Comparison of ENCODE assay signal across 9 cellular contexts in genomic region chr15:59170295-59170881, GRCh38. TPM values are rescaled to one million over a fixed set of nuclear protein-coding genes. Genes with fewer than 3 reads are reported as not detected.
A peak's percentile ranks its signal among the peaks of the same experiment; 100 is the strongest.
DNase-seq lines count a peak whose midpoint lies in the region; ATAC-seq and TF ChIP-seq lines count a peak whose summit lies in the region.
"Had no signal": no experiment of that assay in that cellular context is flagged by ENCODE, and none has a peak within 500 bp of the region (broad histone marks: within the 10 kb centered on the region; RNA-seq: fewer than 3 reads in every experiment).

No MANE protein-coding gene starts in this region.

- peaks cover 0 to 5% of the 10 kb centered on the region in 2 experiments; a peak in 2 of 3 replicates for H3K36me3 ChIP-seq in HEK293 (ENCODE audit: control insufficient read depth in 2 of 2, insufficient read depth in 1 of 2, low read length in 2 of 2)
- peaks cover 9% of the 10 kb centered on the region for H3K36me3 ChIP-seq in smooth muscle cell (ENCODE audit: low read depth)

- H3K4me3 ChIP-seq in HEK293 (ENCODE audit: low read depth, low read length) (no peak overlapping the region), smooth muscle cell (no peak overlapping the region)

- CTCF ChIA-PET in HEK293 (lab: Yijun Ruan, JAX), result interaction anchor here (0.6 to 0.7 kb wide), 2 partner anchors 23 to 303 kb away, joined by 3 read pairs; no protein-coding TSS in a partner anchor

- no peak for ATAC-seq in HG02973 (IDR thresholded peaks at IDR 0.05; ENCODE audit: unreplicated experiment)
- no peak for ATAC-seq in HG03135 (IDR thresholded peaks at IDR 0.05; ENCODE audit: unreplicated experiment)
- no peak for ATAC-seq in HG03280 (IDR thresholded peaks at IDR 0.05; ENCODE audit: unreplicated experiment)

- peaks cover 37% of the 10 kb centered on the region for H3F3A ChIP-seq in smooth muscle cell (ENCODE audit: low read depth)

- H3K9me3 ChIP-seq in HEK293 (ENCODE audit: control insufficient read depth, insufficient read depth, low read depth, low read length) (no peaks in the 10 kb centered on the region), smooth muscle cell (replicated peaks; ENCODE audit: low read depth) (no peaks in the 10 kb centered on the region)

- no peaks in the 10 kb centered on the region for H4K20me1 ChIP-seq in smooth muscle cell (ENCODE audit: low read depth)

- H2AFZ ChIP-seq in smooth muscle cell (ENCODE audit: low read depth), result no peak overlapping the region

- TF ChIP-seq CTCF in HEK293 (tag by site-specific recombination; IDR thresholded peaks at IDR 0.05) (no peak), smooth muscle cell (IDR thresholded peaks at IDR 0.05; ENCODE audit: borderline replicate concordance, insufficient read depth, poor library complexity, severe bottlenecking) (no peak)

- H3K4me1 ChIP-seq in HEK293 (ENCODE audit: control insufficient read depth, insufficient read depth, low read length), result peaks cover 5% of the 10 kb centered on the region; the same call in 1 of the 2 replicates
- H3K4me1 ChIP-seq in smooth muscle cell (ENCODE audit: low read depth), result peaks cover 22% of the 10 kb centered on the region

- WGBS in smooth muscle cell (ENCODE audit: low lambda C conversion rate), result 47% methylated on average over 9 of the region's 9 CpGs

- H3K27me3 ChIP-seq in smooth muscle cell (ENCODE audit: low read depth), result no peaks in the 10 kb centered on the region

- POLR2A ChIA-PET in HEK293 (lab: Yijun Ruan, JAX), result no interaction called here

- H3K27ac ChIP-seq in HEK293 (ENCODE audit: extremely low read depth, low read depth, low read length), result no peak overlapping the region
- peak overlapping the region; percentile 95 for H3K27ac ChIP-seq in smooth muscle cell (ENCODE audit: low read depth)

- no peaks in the 10 kb centered on the region for H3K79me2 ChIP-seq in smooth muscle cell (ENCODE audit: low read depth)

- H3K4me2 ChIP-seq in smooth muscle cell, result peak overlapping the region; percentile 35

- DNase-seq in SW480 (ENCODE audit: low spot score) (peak; percentile 64), globus pallidus (ENCODE audit: low spot score) (peak; percentile 52), smooth muscle cell (lab: John Stamatoyannopoulos, UW; ENCODE audit: unreplicated experiment) (no peak), mesenteric fat pad (ENCODE audit: low spot score) (no peak)
- DNase-seq: activated naive CD4-positive, alpha-beta T cell treated with anti-CD3 and anti-CD28 coated beads for 36 hours had no signal

- H3K9ac ChIP-seq in smooth muscle cell (ENCODE audit: low read depth), result peak overlapping the region; percentile 82

TF ChIP-seq in HEK293, 187 proteins besides CTCF, POLR2A, EP300 and RAD21:
- TF ChIP-seq ZNF133 (tag by site-specific recombination; IDR thresholded peaks at IDR 0.05) (no peak), ZNF449 (tag by site-specific recombination; IDR thresholded peaks at IDR 0.05) (peak; percentile 94), GLIS1 (tag by site-specific recombination; IDR thresholded peaks at IDR 0.05) (0 out of 2 replicates have a peak, but pooled peaks have one; percentile 9), GFI1B (tag by site-specific recombination; IDR thresholded peaks at IDR 0.05) (no peak), ZIC2 (tag by site-specific recombination; IDR thresholded peaks at IDR 0.05) (peak; percentile 87; the same call in 1 of the 2 replicates), ZNF354C (tag by site-specific recombination; IDR thresholded peaks at IDR 0.05; ENCODE audit: borderline replicate concordance, low read depth) (no peak), ZNF239 (tag by site-specific recombination; IDR thresholded peaks at IDR 0.05) (no peak), ZNF529 (tag by site-specific recombination; IDR thresholded peaks at IDR 0.05; ENCODE audit: insufficient replicate concordance) (no peak), ZNF146 (tag by site-specific recombination; IDR thresholded peaks at IDR 0.05) (no peak), ZBTB7A (tag by site-specific recombination; IDR thresholded peaks at IDR 0.05; ENCODE audit: low read depth) (no peak), ZBTB8A (tag by site-specific recombination; IDR thresholded peaks at IDR 0.05) (no peak), ZNF202 (tag by site-specific recombination; IDR thresholded peaks at IDR 0.05; ENCODE audit: borderline replicate concordance) (no peak), ZNF366 (tag by site-specific recombination; conservative IDR thresholded peaks at IDR 0.05) (no peak), ZNF626 (tag by site-specific recombination; IDR thresholded peaks at IDR 0.05) (no peak), ZFP37 (tag by site-specific recombination; IDR thresholded peaks at IDR 0.05) (no peak), RBAK (tag by site-specific recombination; IDR thresholded peaks at IDR 0.05) (no peak), ZNF350 (tag by site-specific recombination; IDR thresholded peaks at IDR 0.05) (no peak), HOXA7 (CRISPR knock-in tag; IDR thresholded peaks at IDR 0.05; ENCODE audit: borderline replicate concordance) (no peak)

RNA-seq across cellular contexts. Expression of gene LDHAL6B, which starts 36.3 kb away (rescaled TPM):
- total RNA-seq in smooth muscle cell, result not detected in 2 replicates
- 0.20 TPM in 1 of 2 replicates, not detected in the other for polyA plus RNA-seq in smooth muscle cell
- not detected for total RNA-seq in mesenteric fat pad
- total RNA-seq: activated naive CD4-positive, alpha-beta T cell treated with anti-CD3 and anti-CD28 coated beads for 36 hours had no signal

Comparison
In these comparisons a context has a peak if more than half of its experiments do, and no peak if none do; other contexts are left out.
1. DNase-seq: peak in SW480 (single experiment) and globus pallidus (single experiment); none in smooth muscle cell (single experiment) and mesenteric fat pad (single experiment).